In genomic region chr13:50955807-50956206, GRCh38 we compare ENCODE assay signal across 21 cellular contexts.
"Had no signal": no experiment of that assay in that cellular context is flagged by ENCODE, and none has a peak within 500 bp of the region (broad histone marks: within the 10 kb centered on the region; RNA-seq: fewer than 3 reads in every experiment).

No MANE protein-coding gene starts in this region.

- ATAC-seq: esophagus mucosa; gastrocnemius medialis; left cardiac atrium; naive thymus-derived CD4-positive, alpha-beta T cell; right cardiac atrium; stimulated activated memory B cell treated with anti-CD40 and anti-IgM and Interleukin-4, amounts not matched to agents 10 μg/mL and 1 μg/mL and 100 μg/mL, for 72 hours; stimulated activated naive CD8-positive, alpha-beta T cell treated with anti-CD3 and anti-CD28 coated beads, Interleukin-15, amount 100 ng/mL, for 72 hours had no signal

- H3K4me3 Mint-ChIP-seq: naive thymus-derived CD4-positive, alpha-beta T cell; nephron; neural progenitor cell; stimulated activated memory B cell treated with anti-CD40 and anti-IgM and Interleukin-4, amounts not matched to agents 10 μg/mL and 1 μg/mL and 100 μg/mL, for 72 hours; stimulated activated naive CD8-positive, alpha-beta T cell treated with anti-CD3 and anti-CD28 coated beads, Interleukin-15, amount 100 ng/mL, for 72 hours had no signal

- H3K27ac Mint-ChIP-seq: naive thymus-derived CD4-positive, alpha-beta T cell; nephron; neural progenitor cell; stimulated activated memory B cell treated with anti-CD40 and anti-IgM and Interleukin-4, amounts not matched to agents 10 μg/mL and 1 μg/mL and 100 μg/mL, for 72 hours; stimulated activated naive CD8-positive, alpha-beta T cell treated with anti-CD3 and anti-CD28 coated beads, Interleukin-15, amount 100 ng/mL, for 72 hours had no signal

- H3K4me1 Mint-ChIP-seq: stimulated activated naive CD8-positive, alpha-beta T cell treated with anti-CD3 and anti-CD28 coated beads, Interleukin-15, amount 100 ng/mL, for 72 hours had no signal

- H3K36me3 Mint-ChIP-seq: neural progenitor cell had no signal

- H3K27me3 Mint-ChIP-seq: naive thymus-derived CD4-positive, alpha-beta T cell; stimulated activated memory B cell treated with anti-CD40 and anti-IgM and Interleukin-4, amounts not matched to agents 10 μg/mL and 1 μg/mL and 100 μg/mL, for 72 hours; stimulated activated naive CD8-positive, alpha-beta T cell treated with anti-CD3 and anti-CD28 coated beads, Interleukin-15, amount 100 ng/mL, for 72 hours had no signal

- H3K9me3 Mint-ChIP-seq: naive thymus-derived CD4-positive, alpha-beta T cell; nephron; neural progenitor cell; stimulated activated memory B cell treated with anti-CD40 and anti-IgM and Interleukin-4, amounts not matched to agents 10 μg/mL and 1 μg/mL and 100 μg/mL, for 72 hours; stimulated activated naive CD8-positive, alpha-beta T cell treated with anti-CD3 and anti-CD28 coated beads, Interleukin-15, amount 100 ng/mL, for 72 hours had no signal

- DNase-seq: dorsolateral prefrontal cortex; effector CD4-positive, alpha-beta T cell; foreskin fibroblast; gastrocnemius medialis; kidney; left cardiac atrium; left lung; mesenchymal stem cell; midbrain; naive thymus-derived CD4-positive, alpha-beta T cell; right cardiac atrium; sigmoid colon; stimulated activated CD4-positive, alpha-beta T cell treated with anti-CD3 and anti-CD28 coated beads, Interleukin-2, amount 100 ng/mL, for 24 hours; stimulated activated CD4-positive, alpha-beta T cell treated with anti-CD3 and anti-CD28 coated beads, Interleukin-4, amount 100 ng/mL, for 24 hours; stimulated activated naive CD8-positive, alpha-beta T cell treated with anti-CD3 and anti-CD28 coated beads, Interleukin-15, amount 100 ng/mL, for 72 hours; thyroid gland; trophoblast cell had no signal
